In the genomic region with DNA sequence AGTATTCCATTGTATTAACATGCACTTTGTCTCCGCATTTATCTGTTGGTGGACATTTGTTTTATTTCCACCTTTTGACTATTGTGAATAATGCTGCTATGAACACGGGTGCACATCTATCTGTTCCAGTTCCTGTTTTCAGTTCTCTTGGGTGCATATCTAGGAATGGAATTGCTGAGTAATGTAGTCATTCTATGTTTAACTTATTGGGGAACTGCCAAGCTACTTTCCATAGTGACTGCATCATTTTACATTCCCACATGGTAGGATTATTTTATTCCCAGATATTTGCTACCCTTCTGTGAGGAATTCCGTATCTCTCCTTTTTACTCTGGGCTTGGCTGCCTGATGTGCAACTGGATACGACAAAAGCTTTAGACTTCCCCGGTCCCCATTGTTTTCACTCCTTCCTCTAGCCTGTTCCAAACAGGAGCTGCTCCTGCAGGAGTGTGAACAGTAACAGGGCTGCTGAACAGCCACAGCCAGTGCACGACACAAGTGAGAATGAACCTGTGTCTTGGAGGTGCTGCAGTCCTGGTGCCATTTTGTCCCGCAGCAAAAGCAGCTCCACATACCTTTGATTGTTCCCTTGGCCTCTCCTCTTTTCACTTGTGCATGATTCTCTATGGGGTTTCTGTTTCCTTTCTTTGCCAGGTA, we compare ENCODE assay signal across 12 cellular contexts. TPM values are rescaled to one million over a fixed set of nuclear protein-coding genes. Genes with fewer than 3 reads are reported as not detected.
DNase-seq lines count a peak whose midpoint lies in the region; ATAC-seq and TF ChIP-seq lines count a peak whose summit lies in the region.
"Had no signal": no experiment of that assay in that cellular context is flagged by ENCODE, and none has a peak within 500 bp of the region (broad histone marks: within the 10 kb centered on the region; RNA-seq: fewer than 3 reads in every experiment).

No MANE protein-coding gene starts in this region.

- H3K36me3 ChIP-seq in GM23338 (ENCODE audit: insufficient read depth) = no peaks in the 10 kb centered on the region
- no peaks in the 10 kb centered on the region for H3K36me3 ChIP-seq in spleen

- H3K27me3 ChIP-seq in GM23338 (ENCODE audit: insufficient read depth) = no peaks in the 10 kb centered on the region
- no peaks in the 10 kb centered on the region for H3K27me3 ChIP-seq in spleen (replicated peaks in 1 of 7)

- TF ChIP-seq POLR2A in spleen (IDR thresholded peaks at IDR 0.05) = no peak

- H3K4me3 ChIP-seq in AG09309 (ENCODE audit: control insufficient read depth, low read depth, low read length) = no peak overlapping the region
- no peak overlapping the region for H3K4me3 ChIP-seq in GM23338
- no peak overlapping the region for H3K4me3 ChIP-seq in spleen

- H3K4me1 Mint-ChIP-seq in GM23338 = peaks cover 5% of the 10 kb centered on the region
- no peaks in the 10 kb centered on the region for H3K4me1 Mint-ChIP-seq in stimulated activated memory B cell treated with anti-CD40 and anti-IgM and Interleukin-4, amounts not matched to agents 10 μg/mL and 1 μg/mL and 100 μg/mL, for 72 hours

- no peak overlapping the region for H3K4me2 ChIP-seq in GM23338

- H3K4me1 ChIP-seq in GM23338 (ENCODE audit: insufficient read depth) (no peaks in the 10 kb centered on the region; the same call in 1 of the 2 replicates), spleen (no peaks in the 10 kb centered on the region)

- peak overlapping the region; percentile 81 for H2AFZ ChIP-seq in GM23338

- H4K20me1 ChIP-seq in GM23338 (replicated peaks; ENCODE audit: insufficient read depth) = no peaks in the 10 kb centered on the region

- H3K36me3 Mint-ChIP-seq in GM23338 (ENCODE audit: low read depth) = no peaks in the 10 kb centered on the region
- H3K36me3 Mint-ChIP-seq in stimulated activated memory B cell treated with anti-CD40 and anti-IgM and Interleukin-4, amounts not matched to agents 10 μg/mL and 1 μg/mL and 100 μg/mL, for 72 hours = no peaks in the 10 kb centered on the region
- H3K36me3 Mint-ChIP-seq: CD8-positive, alpha-beta T cell had no signal

- ATAC-seq in GM23338 (peak; percentile 28; the same call in 1 of the 3 replicates), left ventricle myocardium superior (peak; percentile 81), GM21367 (IDR thresholded peaks at IDR 0.05; ENCODE audit: unreplicated experiment) (no peak)
- ATAC-seq in stimulated activated memory B cell treated with anti-CD40 and anti-IgM and Interleukin-4, amounts not matched to agents 10 μg/mL and 1 μg/mL and 100 μg/mL, for 72 hours = no peak
- ATAC-seq: activated CD8-positive, alpha-beta T cell treated with anti-CD3 and anti-CD28 coated beads, Interleukin-2, amount 10 ng/mL, durations not matched to agents 7 days and 5 days; CD8-positive, alpha-beta T cell had no signal

- 42 to 52% (median 45%) methylated on average over 7 of the region's 7 CpGs for WGBS in spleen, 5 donors

- H3K27me3 Mint-ChIP-seq in GM23338 (ENCODE audit: insufficient read depth, low read depth, poor library complexity) = peaks cover 4% of the 10 kb centered on the region
- H3K27me3 Mint-ChIP-seq in stimulated activated memory B cell treated with anti-CD40 and anti-IgM and Interleukin-4, amounts not matched to agents 10 μg/mL and 1 μg/mL and 100 μg/mL, for 72 hours = no peaks in the 10 kb centered on the region

- H3K79me2 ChIP-seq in GM23338 (replicated peaks; ENCODE audit: insufficient read depth) = no peaks in the 10 kb centered on the region

- peak; percentile 57 for DNase-seq in AG09309 (ENCODE audit: low read depth)
- DNase-seq in GM23338 (ENCODE audit: low spot score) = peak; percentile 17
- peak; percentile 50 for DNase-seq in RPMI8226
- DNase-seq in left ventricle myocardium superior = no peak
- DNase-seq in spleen = no peak
- DNase-seq in NCI-H1105 treated with DMSO at 0.1 percent for 48 hours (lab: John Stamatoyannopoulos, UW) = no peak
- DNase-seq: activated CD8-positive, alpha-beta T cell treated with anti-CD3 and anti-CD28 coated beads, Interleukin-2, amount 10 ng/mL, durations not matched to agents 7 days and 5 days; CD8-positive, alpha-beta T cell; NCI-H146; SHP77 treated with DMSO at 0.1 percent for 48 hours had no signal

- H3K4me3 Mint-ChIP-seq in GM23338 = no peak overlapping the region
- no peak overlapping the region for H3K4me3 Mint-ChIP-seq in stimulated activated memory B cell treated with anti-CD40 and anti-IgM and Interleukin-4, amounts not matched to agents 10 μg/mL and 1 μg/mL and 100 μg/mL, for 72 hours
- H3K4me3 Mint-ChIP-seq: activated CD8-positive, alpha-beta T cell treated with anti-CD3 and anti-CD28 coated beads, Interleukin-2, amount 10 ng/mL, durations not matched to agents 7 days and 5 days; CD8-positive, alpha-beta T cell had no signal

- H3F3A ChIP-seq in GM23338 (replicated peaks; ENCODE audit: low read depth) = no peaks in the 10 kb centered on the region

- H3K27ac ChIP-seq in GM23338 (ENCODE audit: low read depth) = no peak overlapping the region
- no peak overlapping the region for H3K27ac ChIP-seq in spleen

- H3K9me3 ChIP-seq in spleen = peaks cover 0 to 5% (median 0%) of the 10 kb centered on the region in 8 donors

- H3K9me2 ChIP-seq in GM23338 (ENCODE audit: insufficient read depth) = no peaks in the 10 kb centered on the region

- intact Hi-C loops in left ventricle myocardium superior (cut with micrococcal nuclease) (no loop called here), spleen (cut with DNase I; ENCODE audit: low total_unique reads) (no loop called here)

- H3K9me3 Mint-ChIP-seq in GM23338 = no peaks in the 10 kb centered on the region
- H3K9me3 Mint-ChIP-seq in stimulated activated memory B cell treated with anti-CD40 and anti-IgM and Interleukin-4, amounts not matched to agents 10 μg/mL and 1 μg/mL and 100 μg/mL, for 72 hours = peaks cover 2% of the 10 kb centered on the region

- TF ChIP-seq CTCF in AG09309 (IDR thresholded peaks at IDR 0.05; ENCODE audit: control insufficient read depth, insufficient read depth, low read depth, low read length, missing control alignments) (no peak), GM23338 (conservative IDR thresholded peaks at IDR 0.05; ENCODE audit: low read depth in 2 of 2) (no peak), spleen (IDR thresholded peaks at IDR 0.05 in 8 of 11, conservative IDR thresholded peaks at IDR 0.05 in 3 of 11) (no peak)

- H3K27ac Mint-ChIP-seq in GM23338 = no peak overlapping the region
- no peak overlapping the region for H3K27ac Mint-ChIP-seq in stimulated activated memory B cell treated with anti-CD40 and anti-IgM and Interleukin-4, amounts not matched to agents 10 μg/mL and 1 μg/mL and 100 μg/mL, for 72 hours
- H3K27ac Mint-ChIP-seq: activated CD8-positive, alpha-beta T cell treated with anti-CD3 and anti-CD28 coated beads, Interleukin-2, amount 10 ng/mL, durations not matched to agents 7 days and 5 days; CD8-positive, alpha-beta T cell had no signal

TF ChIP-seq in GM23338, 12 proteins besides CTCF, POLR2A, EP300 and RAD21 (continues in another document):
- TF ChIP-seq POLR2AphosphoS5 (IDR thresholded peaks at IDR 0.05; ENCODE audit: low read depth) (no peak), JUNB (IDR thresholded peaks at IDR 0.05; ENCODE audit: unreplicated experiment) (no peak), EZH2 (IDR thresholded peaks at IDR 0.05; ENCODE audit: low read depth, unreplicated experiment) (no peak), NANOG (IDR thresholded peaks at IDR 0.05; ENCODE audit: borderline replicate concordance) (no peak), STAT1 (IDR thresholded peaks at IDR 0.05; ENCODE audit: unreplicated experiment) (no peak), ZNF331 (CRISPR knock-in tag; IDR thresholded peaks at IDR 0.05; ENCODE audit: low read depth) (no peak)

RNA-seq across cellular contexts. Expression of gene TAS2R1, which starts 7.1 kb away (rescaled TPM):
- total RNA-seq in GM23338 (2014; rRNA removed; shearing (Covaris generic)) = 0.31 TPM in 1 of 2 replicates, not detected in the other
- polyA plus RNA-seq in GM23338 (2016; fragmentation: Nextera tagmentation; extraction: Ambion mirVana) = 0.19 TPM in 1 of 2 replicates, not detected in the other
- total RNA-seq in left ventricle myocardium superior = not detected
- total RNA-seq in spleen = not detected
- polyA plus RNA-seq in spleen = under 1 TPM in 1 of 3 donors, not detected in 2; 0.17 TPM
- total RNA-seq: activated CD8-positive, alpha-beta T cell treated with anti-CD3 and anti-CD28 coated beads, Interleukin-2, amount 10 ng/mL, durations not matched to agents 7 days and 5 days; CD8-positive, alpha-beta T cell had no signal

Comparison
In these comparisons a context has a peak if more than half of its experiments do, and no peak if none do; other contexts are left out.
1. DNase-seq: peak in AG09309 (single experiment), GM23338 (single experiment) and RPMI8226 (single experiment); none in left ventricle myocardium superior (single experiment), spleen (single experiment) and NCI-H1105 treated with DMSO at 0.1 percent for 48 hours (single experiment).
2. ATAC-seq: peak in GM23338 (single experiment) and left ventricle myocardium superior (single experiment); none in GM21367 (single experiment) and stimulated activated memory B cell treated with anti-CD40 and anti-IgM and Interleukin-4, amounts not matched to agents 10 μg/mL and 1 μg/mL and 100 μg/mL, for 72 hours (single experiment).